Comparison of ENCODE assay signal across 10 cellular contexts in the genomic region with DNA sequence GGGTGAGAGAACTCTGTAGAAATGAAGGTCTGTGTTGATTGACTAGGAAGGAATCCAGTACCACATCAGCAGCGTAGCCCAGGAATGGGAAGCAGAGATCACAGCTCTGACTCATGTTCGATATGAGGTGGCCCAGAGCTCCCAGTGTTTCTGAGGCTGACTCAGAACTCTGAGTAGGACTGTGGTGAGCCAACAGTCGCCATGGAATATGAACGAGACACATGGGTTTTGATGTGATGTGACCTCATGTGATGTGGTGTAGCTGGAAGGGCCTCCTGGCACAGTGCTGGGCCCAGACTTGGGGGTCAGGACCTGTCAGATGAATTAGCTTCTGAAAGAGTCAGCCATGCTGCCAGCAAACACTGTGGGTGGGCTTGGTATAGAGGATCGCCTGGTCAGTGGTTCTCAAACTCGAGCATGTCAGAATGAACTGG.
DNase-seq lines count a peak whose midpoint lies in the region; ATAC-seq lines count a peak whose summit lies in the region.
"Had no signal": no experiment of that assay in that cellular context is flagged by ENCODE, and none has a peak within 500 bp of the region (broad histone marks: within the 10 kb centered on the region; RNA-seq: fewer than 3 reads in every experiment).

No MANE protein-coding gene starts in this region.

- no peak overlapping the region for H3K27ac ChIP-seq in effector memory CD4-positive, alpha-beta T cell (ENCODE audit: insufficient read depth, low read length, poor library complexity, severe bottlenecking)

- ATAC-seq in HG03439 (IDR thresholded peaks at IDR 0.05; ENCODE audit: unreplicated experiment) (no peak), HG03280 (IDR thresholded peaks at IDR 0.05; ENCODE audit: unreplicated experiment) (no peak), HG03457 (IDR thresholded peaks at IDR 0.05; ENCODE audit: unreplicated experiment) (no peak)
- ATAC-seq: GM12878 had no signal

- no peaks in the 10 kb centered on the region; the same call in 1 of the 2 replicates for H3K9me3 ChIP-seq in MG63
- no peaks in the 10 kb centered on the region for H3K9me3 ChIP-seq in effector memory CD4-positive, alpha-beta T cell (ENCODE audit: control insufficient read depth, low read length)

- H3K27me3 ChIP-seq in MG63: no peaks in the 10 kb centered on the region
- H3K27me3 ChIP-seq in effector memory CD4-positive, alpha-beta T cell (replicated peaks; ENCODE audit: control insufficient read depth, insufficient read depth, low read length, poor library complexity, severe bottlenecking): no peaks in the 10 kb centered on the region

- peak; percentile 91 for DNase-seq in EH (ENCODE audit: low read depth)
- peak; percentile 93 for DNase-seq in MG63
- peak; percentile 84 for DNase-seq in dedifferentiated amniotic fluid mesenchymal stem cell (ENCODE audit: extremely low spot score)
- DNase-seq in renal cortical epithelial cell (ENCODE audit: low read depth): peak; percentile 93
- no peak for DNase-seq in effector memory CD4-positive, alpha-beta T cell
- DNase-seq: Kasumi-1 had no signal

- no peaks in the 10 kb centered on the region for H3K4me1 ChIP-seq in effector memory CD4-positive, alpha-beta T cell (ENCODE audit: control insufficient read depth, insufficient read depth, low read length, poor library complexity, severe bottlenecking)

- H3K4me3 ChIP-seq in MG63: no peak overlapping the region
- no peak overlapping the region for H3K4me3 ChIP-seq in effector memory CD4-positive, alpha-beta T cell (ENCODE audit: insufficient read depth, low read depth, low read length, poor library complexity, severe bottlenecking)
- H3K4me3 ChIP-seq: GM12878 had no signal

- no peaks in the 10 kb centered on the region for H3K36me3 ChIP-seq in MG63
- no peaks in the 10 kb centered on the region for H3K36me3 ChIP-seq in effector memory CD4-positive, alpha-beta T cell (ENCODE audit: control insufficient read depth, insufficient read depth, low read length)

Comparison
In these comparisons a context has a peak if more than half of its experiments do, and no peak if none do; other contexts are left out.
1. DNase-seq: peak in EH (single experiment), MG63 (single experiment), dedifferentiated amniotic fluid mesenchymal stem cell (single experiment) and renal cortical epithelial cell (single experiment); none in effector memory CD4-positive, alpha-beta T cell (0 of 3).